ENCODE assay signal across 18 cellular contexts in genomic region chr1:225855503-225856285, GRCh38. TPM values are rescaled to one million over a fixed set of nuclear protein-coding genes. Genes with fewer than 3 reads are reported as not detected.
A peak's percentile ranks its signal among the peaks of the same experiment; 100 is the strongest.
DNase-seq lines count a peak whose midpoint lies in the region; ATAC-seq, FAIRE-seq and TF ChIP-seq lines count a peak whose summit lies in the region.
"Had no signal": no experiment of that assay in that cellular context is flagged by ENCODE, and none has a peak within 500 bp of the region (broad histone marks: within the 10 kb centered on the region; RNA-seq: fewer than 3 reads in every experiment).

No MANE protein-coding gene starts in this region.

- H3K9ac ChIP-seq in BLaER1: peak overlapping the region; percentile 72
- H3K9ac ChIP-seq: GM23248 had no signal

- H3K27me3 ChIP-seq in BLaER1 (no peaks in the 10 kb centered on the region), GM23338 (ENCODE audit: insufficient read depth) (no peaks in the 10 kb centered on the region), lower lobe of right lung (ENCODE audit: low read depth) (no peaks in the 10 kb centered on the region)
- H3K27me3 ChIP-seq: heart left ventricle had no signal

- no peak overlapping the region for H3K4me3 Mint-ChIP-seq in GM23338
- H3K4me3 Mint-ChIP-seq in activated naive CD8-positive, alpha-beta T cell treated with anti-CD3 and anti-CD28 coated beads for 36 hours: no peak overlapping the region

- H3K4me3 ChIP-seq in BLaER1: peak overlapping the region; percentile 52
- H3K4me3 ChIP-seq in GM23338: no peak overlapping the region
- peak overlapping the region; percentile 18 for H3K4me3 ChIP-seq in lower lobe of right lung
- H3K4me3 ChIP-seq: GM23248, heart left ventricle had no signal

- no peak for FAIRE-seq in GM12891 (lab: Jason Lieb, UNC)

- DNase-seq in GM23338 (ENCODE audit: low spot score) (no peak), lower lobe of right lung (peak; percentile 13), GM12891 (ENCODE audit: insufficient read length, low spot score) (no peak), GM10266 (ENCODE audit: extremely low spot score) (no peak), NCI-H1417 treated with DMSO at 0.1 percent for 48 hours (lab: John Stamatoyannopoulos, UW) (no peak)
- no peak for DNase-seq in activated naive CD8-positive, alpha-beta T cell treated with anti-CD3 and anti-CD28 coated beads for 36 hours
- DNase-seq: activated CD8-positive, alpha-beta memory T cell treated with anti-CD3 and anti-CD28 coated beads for 24 hours; activated gamma-delta T cell treated with Interleukin-2 at 50 U/mL for 16 hours; GM23248; heart left ventricle; left cardiac atrium; NCI-H187; NCI-H69; stimulated activated CD8-positive, alpha-beta memory T cell treated with anti-CD3 and anti-CD28 coated beads, Interleukin-4, amount 100 ng/mL, for 48 hours had no signal

- H3K36me3 Mint-ChIP-seq in GM23338 (ENCODE audit: low read depth): peaks cover 80% of the 10 kb centered on the region
- peaks cover 34% of the 10 kb centered on the region for H3K36me3 Mint-ChIP-seq in activated naive CD8-positive, alpha-beta T cell treated with anti-CD3 and anti-CD28 coated beads for 36 hours

- no peak overlapping the region for H3K27ac Mint-ChIP-seq in GM23338
- H3K27ac Mint-ChIP-seq in activated naive CD8-positive, alpha-beta T cell treated with anti-CD3 and anti-CD28 coated beads for 36 hours: peak overlapping the region; percentile 73

- no peaks in the 10 kb centered on the region for H4K20me1 ChIP-seq in BLaER1
- H4K20me1 ChIP-seq in GM23338 (replicated peaks; ENCODE audit: insufficient read depth): peaks cover 9% of the 10 kb centered on the region

- TF ChIP-seq CTCF in GM23338 (conservative IDR thresholded peaks at IDR 0.05; ENCODE audit: low read depth in 2 of 2): no peak
- peak; percentile 13 for TF ChIP-seq CTCF in lower lobe of right lung (IDR thresholded peaks at IDR 0.05)
- TF ChIP-seq CTCF in GM10266 (IDR thresholded peaks at IDR 0.05; ENCODE audit: control insufficient read depth, insufficient read depth, low read depth, missing control alignments): no peak

- no peaks in the 10 kb centered on the region for H3K9me2 ChIP-seq in GM23338 (ENCODE audit: insufficient read depth)

- peaks cover 2% of the 10 kb centered on the region for H3K27me3 Mint-ChIP-seq in GM23338 (ENCODE audit: insufficient read depth, low read depth, poor library complexity)
- H3K27me3 Mint-ChIP-seq in activated naive CD8-positive, alpha-beta T cell treated with anti-CD3 and anti-CD28 coated beads for 36 hours: no peaks in the 10 kb centered on the region

- H3K4me1 Mint-ChIP-seq in GM23338: no peaks in the 10 kb centered on the region
- H3K4me1 Mint-ChIP-seq in activated naive CD8-positive, alpha-beta T cell treated with anti-CD3 and anti-CD28 coated beads for 36 hours: peaks cover 22% of the 10 kb centered on the region

- ATAC-seq in GM23338 (peak; percentile 64), lower lobe of right lung (no peak), GM21447 (IDR thresholded peaks at IDR 0.05; ENCODE audit: unreplicated experiment) (no peak)
- ATAC-seq: heart left ventricle, left cardiac atrium had no signal

- intact Hi-C loops in lower lobe of right lung (cut with DNase I): no loop called here

- TF ChIP-seq POLR2A in GM12891 (IDR thresholded peaks at IDR 0.05; ENCODE audit: low read depth, low read length): no peak

- H3K27ac ChIP-seq in BLaER1: peak overlapping the region; percentile 85
- no peak overlapping the region for H3K27ac ChIP-seq in GM23338 (ENCODE audit: low read depth)
- H3K27ac ChIP-seq in lower lobe of right lung: peak overlapping the region; percentile 67
- H3K27ac ChIP-seq: epithelial cell of prostate, GM23248 had no signal

- H3K36me3 ChIP-seq in BLaER1 (peaks cover 72% of the 10 kb centered on the region), GM23338 (ENCODE audit: insufficient read depth) (peaks cover 59% of the 10 kb centered on the region), lower lobe of right lung (peaks cover 92% of the 10 kb centered on the region)

- peaks cover 13% of the 10 kb centered on the region for H3K9me3 Mint-ChIP-seq in GM23338
- peaks cover 2% of the 10 kb centered on the region for H3K9me3 Mint-ChIP-seq in activated naive CD8-positive, alpha-beta T cell treated with anti-CD3 and anti-CD28 coated beads for 36 hours

- H3F3A ChIP-seq in GM23338 (replicated peaks; ENCODE audit: low read depth): no peaks in the 10 kb centered on the region; the same call in 1 of the 2 replicates

- H3K4me1 ChIP-seq in BLaER1 (peaks cover 74% of the 10 kb centered on the region), GM23338 (ENCODE audit: insufficient read depth) (no peaks in the 10 kb centered on the region), lower lobe of right lung (peaks cover 25% of the 10 kb centered on the region)

- H3K4me2 ChIP-seq in BLaER1: peak overlapping the region; percentile 89
- no peak overlapping the region for H3K4me2 ChIP-seq in GM23338

- H3K9me3 ChIP-seq in BLaER1 (peaks cover 5% of the 10 kb centered on the region), lower lobe of right lung (no peaks in the 10 kb centered on the region)
- H3K9me3 ChIP-seq: heart left ventricle had no signal

- no peaks in the 10 kb centered on the region for H3K79me2 ChIP-seq in GM23338 (replicated peaks; ENCODE audit: insufficient read depth)

- no peak overlapping the region for H2AFZ ChIP-seq in GM23338
- H2AFZ ChIP-seq: GM23248 had no signal

TF ChIP-seq in GM23338, 12 proteins besides CTCF, POLR2A, EP300 and RAD21 (continues in another document):
- TF ChIP-seq ZNF331 (CRISPR knock-in tag; IDR thresholded peaks at IDR 0.05; ENCODE audit: low read depth) (no peak), EZH2phosphoT487 (IDR thresholded peaks at IDR 0.05; ENCODE audit: unreplicated experiment) (no peak), JUNB (IDR thresholded peaks at IDR 0.05; ENCODE audit: unreplicated experiment) (no peak), ZNF114 (CRISPR knock-in tag; IDR thresholded peaks at IDR 0.05) (no peak), NANOG (IDR thresholded peaks at IDR 0.05; ENCODE audit: borderline replicate concordance) (no peak), POLR2AphosphoS5 (IDR thresholded peaks at IDR 0.05; ENCODE audit: low read depth) (no peak)
- TF ChIP-seq, protein P1, sequence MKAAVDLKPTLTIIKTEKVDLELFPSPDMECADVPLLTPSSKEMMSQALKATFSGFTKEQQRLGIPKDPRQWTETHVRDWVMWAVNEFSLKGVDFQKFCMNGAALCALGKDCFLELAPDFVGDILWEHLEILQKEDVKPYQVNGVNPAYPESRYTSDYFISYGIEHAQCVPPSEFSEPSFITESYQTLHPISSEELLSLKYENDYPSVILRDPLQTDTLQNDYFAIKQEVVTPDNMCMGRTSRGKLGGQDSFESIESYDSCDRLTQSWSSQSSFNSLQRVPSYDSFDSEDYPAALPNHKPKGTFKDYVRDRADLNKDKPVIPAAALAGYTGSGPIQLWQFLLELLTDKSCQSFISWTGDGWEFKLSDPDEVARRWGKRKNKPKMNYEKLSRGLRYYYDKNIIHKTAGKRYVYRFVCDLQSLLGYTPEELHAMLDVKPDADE (IDR thresholded peaks at IDR 0.05): no peak

TF ChIP-seq in GM12891, 5 proteins besides CTCF, POLR2A, EP300 and RAD21:
- no peak for TF ChIP-seq SPI1 (IDR thresholded peaks at IDR 0.05; ENCODE audit: low read depth, low read length)
- TF ChIP-seq POU2F2 (IDR thresholded peaks at IDR 0.05; ENCODE audit: low read depth, low read length): no peak
- TF ChIP-seq POLR2AphosphoS5 (IDR thresholded peaks at IDR 0.05; ENCODE audit: low read depth, low read length): no peak
- TF ChIP-seq PAX5 (IDR thresholded peaks at IDR 0.05; ENCODE audit: insufficient read depth, low read length, severe bottlenecking): no peak
- TF ChIP-seq TAF1 (IDR thresholded peaks at IDR 0.05; ENCODE audit: low read depth, low read length): no peak

RNA-seq across cellular contexts. Expression of gene TMEM63A, which starts 26.5 kb away (rescaled TPM):
- 61.8 and 76.9 TPM in 2 replicates for total RNA-seq in GM23338 (2014; rRNA removed; shearing (Covaris generic))
- 24.3 and 31.7 TPM in 2 replicates for polyA plus RNA-seq in GM23338 (2016; fragmentation: Nextera tagmentation; extraction: Ambion mirVana)
- 10 to 100 TPM; 29.5 to 33.0 TPM for total RNA-seq in activated naive CD8-positive, alpha-beta T cell treated with anti-CD3 and anti-CD28 coated beads for 36 hours
- total RNA-seq in lower lobe of right lung: 141 TPM
- polyA plus RNA-seq in GM12891 (2012; ENCODE audit: low read depth, missing spikeins): 9.0 TPM

RNA-seq across cellular contexts. Expression of gene LEFTY1, which starts 33.3 kb away (rescaled TPM):
- 65.4 and 67.1 TPM in 2 replicates for total RNA-seq in GM23338 (2014; rRNA removed; shearing (Covaris generic))
- polyA plus RNA-seq in GM23338 (2016; fragmentation: Nextera tagmentation; extraction: Ambion mirVana): 25.7 and 27.5 TPM in 2 replicates
- under 1 TPM in 1 of 2 experiments, not detected in 1; 0.39 TPM for total RNA-seq in activated naive CD8-positive, alpha-beta T cell treated with anti-CD3 and anti-CD28 coated beads for 36 hours
- total RNA-seq in lower lobe of right lung: not detected
- 0.06 TPM for polyA plus RNA-seq in GM12891 (2012; ENCODE audit: low read depth, missing spikeins)
- total RNA-seq: cardiac septum, GM23248 had no signal
- polyA plus RNA-seq: GM23248 had no signal

RNA-seq across cellular contexts. Expression of gene EPHX1, which starts 45.8 kb away (rescaled TPM):
- 46.5 and 47.0 TPM in 2 replicates for total RNA-seq in GM23338 (2014; rRNA removed; shearing (Covaris generic))
- polyA plus RNA-seq in GM23338 (2016; fragmentation: Nextera tagmentation; extraction: Ambion mirVana): 15.3 and 17.3 TPM in 2 replicates
- total RNA-seq in activated naive CD8-positive, alpha-beta T cell treated with anti-CD3 and anti-CD28 coated beads for 36 hours: 1 to 10 TPM; 2.7 to 4.3 TPM
- total RNA-seq in lower lobe of right lung: 233 TPM
- 1.1 TPM for polyA plus RNA-seq in GM12891 (2012; ENCODE audit: low read depth, missing spikeins)

Comparison
In these comparisons a context has a peak if more than half of its experiments do, and no peak if none do; other contexts are left out.
1. RNA of gene LEFTY1, which starts 33.3 kb away (total RNA-seq): 65.4 to 67.1 TPM in GM23338; 0.39 TPM in activated naive CD8-positive, alpha-beta T cell treated with anti-CD3 and anti-CD28 coated beads for 36 hours and not detected in lower lobe of right lung (single experiment); every median in the first group is over 10 times any median in the second.